In genomic region chr3:179942560-179943075, GRCh38 we compare ENCODE assay signal across 9 cellular contexts.
A peak's percentile ranks its signal among the peaks of the same experiment; 100 is the strongest.
DNase-seq lines count a peak whose midpoint lies in the region; ATAC-seq, FAIRE-seq and TF ChIP-seq lines count a peak whose summit lies in the region.
"Had no signal": no experiment of that assay in that cellular context is flagged by ENCODE, and none has a peak within 500 bp of the region (broad histone marks: within the 10 kb centered on the region; RNA-seq: fewer than 3 reads in every experiment).

No MANE protein-coding gene starts in this region.

- H4K20me1 ChIP-seq in HepG2 (ENCODE audit: insufficient read depth, low read length) = no peaks in the 10 kb centered on the region

- H3K9me3 ChIP-seq in HepG2 (ENCODE audit: low read length) = no peaks in the 10 kb centered on the region
- H3K9me3 ChIP-seq in right lobe of liver = no peaks in the 10 kb centered on the region
- H3K9me3 ChIP-seq in HUES6 (ENCODE audit: control insufficient read depth, insufficient read depth, low read depth, low read length) = no peaks in the 10 kb centered on the region
- no peaks in the 10 kb centered on the region for H3K9me3 ChIP-seq in heart right ventricle
- H3K9me3 ChIP-seq in tibial nerve = no peaks in the 10 kb centered on the region
- no peaks in the 10 kb centered on the region for H3K9me3 ChIP-seq in sigmoid colon

- POLR2A ChIA-PET in HepG2 (lab: Yijun Ruan, JAX) = no interaction called here

- TF ChIP-seq POLR2A in HepG2 (IDR thresholded peaks at IDR 0.05; ENCODE audit: insufficient read depth in 1 of 2, low read depth in 2 of 2, low read length in 2 of 2) = no peak
- no peak for TF ChIP-seq POLR2A in right lobe of liver (IDR thresholded peaks at IDR 0.05)
- no peak for TF ChIP-seq POLR2A in tibial nerve (IDR thresholded peaks at IDR 0.05)
- TF ChIP-seq POLR2A in sigmoid colon (IDR thresholded peaks at IDR 0.05) = no peak

- no peak overlapping the region for H3K9ac ChIP-seq in HepG2 (ENCODE audit: insufficient read depth, low read depth, low read length)
- H3K9ac ChIP-seq in HUES6 (ENCODE audit: low read length) = no peak overlapping the region

- H3K27me3 ChIP-seq in HepG2 (ENCODE audit: control insufficient read depth in 1 of 2, insufficient read depth in 2 of 2, low read length in 2 of 2) = no peaks in the 10 kb centered on the region
- H3K27me3 ChIP-seq in right lobe of liver = no peaks in the 10 kb centered on the region
- H3K27me3 ChIP-seq in HUES6 (ENCODE audit: control insufficient read depth, insufficient read depth, low read length) = 0 out of 2 replicates have a peak, but pooled peaks cover 3% of the 10 kb centered on the region
- H3K27me3 ChIP-seq in heart right ventricle = peaks cover 0 to 26% (median 23%) of the 10 kb centered on the region in 7 donors
- no peaks in the 10 kb centered on the region for H3K27me3 ChIP-seq in tibial nerve
- H3K27me3 ChIP-seq in sigmoid colon = peaks cover 0 to 10% (median 0%) of the 10 kb centered on the region in 3 donors

- BruUV-seq in HepG2 (replicated peaks; lab: Mats Ljungman, UMichigan) = no TSS peak

- H2AFZ ChIP-seq in HepG2 (ENCODE audit: low read length) = no peak overlapping the region

- TF ChIP-seq CTCF in HepG2 (CRISPR knock-in tag; IDR thresholded peaks at IDR 0.05) (no peak), right lobe of liver (IDR thresholded peaks at IDR 0.05) (no peak), heart right ventricle (IDR thresholded peaks at IDR 0.05) (no peak), tibial nerve (IDR thresholded peaks at IDR 0.05) (no peak), GM13976 (IDR thresholded peaks at IDR 0.05; ENCODE audit: borderline replicate concordance, control extremely low read depth, extremely low read depth, insufficient read depth, missing control alignments) (no peak), sigmoid colon (IDR thresholded peaks at IDR 0.05) (no peak)

- 40% methylated on average over 7 of the region's 11 CpGs for WGBS in HepG2 (ENCODE audit: low lambda C conversion rate)
- WGBS in right lobe of liver (ENCODE audit: insufficient coverage, low coverage, low lambda C conversion rate, missing lambda C conversion rate) = 41% methylated on average over 9 of the region's 11 CpGs
- 47 to 48% methylated on average over 11 of the region's 11 CpGs for WGBS in heart right ventricle, 2 donors
- 58 to 62% methylated on average over 11 of the region's 11 CpGs for WGBS in tibial nerve, 2 donors
- WGBS in sigmoid colon, 2 donors = 48 to 55% methylated on average over 11 of the region's 11 CpGs

- in situ Hi-C loops in HepG2 (cut with HindIII; ENCODE audit: extremely low pct_ligation_motif_present, low pct_unique_long_range_greater_than_20kb) (no loop called here), GM13976 (cut with MboI; ENCODE audit: low sequenced_read_pairs, unreplicated experiment) (no loop called here)

- H3K27ac ChIP-seq in HepG2 (ENCODE audit: extremely low read length, insufficient read depth, low read length) = no peak overlapping the region
- H3K27ac ChIP-seq in right lobe of liver = no peak overlapping the region
- H3K27ac ChIP-seq in HUES6 (ENCODE audit: low read depth, low read length) = no peak overlapping the region
- H3K27ac ChIP-seq in heart right ventricle = no peak overlapping the region
- peak overlapping the region in 3 of 4 donors; percentile 12 to 65 (median 62) for H3K27ac ChIP-seq in tibial nerve
- no peak overlapping the region for H3K27ac ChIP-seq in sigmoid colon

- no peak for FAIRE-seq in HepG2 (lab: Jason Lieb, UNC)

- CTCF ChIA-PET in HepG2 (lab: Yijun Ruan, JAX; ENCODE audit: low intra/inter-chr PET ratio, low total read pairs) = no interaction called here

- H3K4me3 ChIP-seq in HepG2 (replicated peaks in 1 of 3; ENCODE audit: insufficient read depth in 1 of 3, low read depth in 2 of 3, low read length in 3 of 3) (no peak overlapping the region; a peak in 1 of 6 replicates), right lobe of liver (no peak overlapping the region), HUES6 (ENCODE audit: low read depth, low read length) (peak overlapping the region; percentile 50), heart right ventricle (peak overlapping the region in 7 of 10 donors; percentile 19 to 35 (median 28)), tibial nerve (peak overlapping the region; percentile 4 to 37 (median 14)), sigmoid colon (peak overlapping the region in 2 of 4 donors; percentile 16 to 21)

- no peaks in the 10 kb centered on the region for H3K4me1 ChIP-seq in HepG2 (ENCODE audit: insufficient read depth, low read length)
- no peaks in the 10 kb centered on the region for H3K4me1 ChIP-seq in right lobe of liver
- H3K4me1 ChIP-seq in HUES6 (ENCODE audit: control insufficient read depth, insufficient read depth, low read length) = peaks cover 3% of the 10 kb centered on the region; the same call in 1 of the 2 replicates
- peaks cover 0 to 5% (median 0%) of the 10 kb centered on the region in 9 donors for H3K4me1 ChIP-seq in heart right ventricle
- H3K4me1 ChIP-seq in tibial nerve = peaks cover 0 to 11% (median 0%) of the 10 kb centered on the region in 4 donors
- peaks cover 0 to 7% (median 4%) of the 10 kb centered on the region in 4 donors for H3K4me1 ChIP-seq in sigmoid colon

- no peak for TF ChIP-seq RAD21 in HepG2 (CRISPR knock-in tag; IDR thresholded peaks at IDR 0.05)

- no peak for DNase-seq in HepG2 (ENCODE audit: low spot score)
- DNase-seq in right lobe of liver = no peak
- no peak for DNase-seq in heart right ventricle
- no peak for DNase-seq in tibial nerve (ENCODE audit: low spot score in 2 of 2)
- DNase-seq in GM13976 (ENCODE audit: low spot score) = no peak
- no peak for DNase-seq in hepatic stellate cell (ENCODE audit: low spot score)
- DNase-seq in sigmoid colon = no peak
- DNase-seq: NCI-H187 treated with DMSO at 0.1 percent for 48 hours had no signal

- H3K36me3 ChIP-seq in HepG2 (replicated peaks in 1 of 2; ENCODE audit: control insufficient read depth in 1 of 2, insufficient read depth in 2 of 2, low read length in 2 of 2) (no peaks in the 10 kb centered on the region), right lobe of liver (no peaks in the 10 kb centered on the region), HUES6 (ENCODE audit: control insufficient read depth, insufficient read depth, low read length) (no peaks in the 10 kb centered on the region), heart right ventricle (no peaks in the 10 kb centered on the region), tibial nerve (no peaks in the 10 kb centered on the region), sigmoid colon (no peaks in the 10 kb centered on the region)

- TF ChIP-seq EP300 in HepG2 (IDR thresholded peaks at IDR 0.05; ENCODE audit: low read depth in 2 of 2, low read length in 2 of 2) (no peak), HepG2 (CRISPR knock-in tag; IDR thresholded peaks at IDR 0.05; ENCODE audit: borderline replicate concordance) (no peak), tibial nerve (IDR thresholded peaks at IDR 0.05) (no peak), sigmoid colon (IDR thresholded peaks at IDR 0.05) (no peak)

- peak overlapping the region; percentile 61 for H3K4me2 ChIP-seq in HepG2 (ENCODE audit: low read depth, low read length)

- no peaks in the 10 kb centered on the region for H3K79me2 ChIP-seq in HepG2 (ENCODE audit: insufficient read depth, low read length)

- ATAC-seq in HepG2 (peak; percentile 44), right lobe of liver (no peak), heart right ventricle (peak in 2 of 8 donors; percentile 17 to 27)

- intact Hi-C loops in HepG2 (cut with micrococcal nuclease; ENCODE audit: unreplicated experiment) = no loop called here
- intact Hi-C loops in right lobe of liver (cut with DNase I) = no loop called here
- intact Hi-C loops in heart right ventricle (cut with DNase I) = no loop called here
- intact Hi-C loops in sigmoid colon (cut with DNase I) = no loop called here

TF ChIP-seq in HepG2, 621 proteins besides CTCF, POLR2A, EP300 and RAD21 (continues in another document):
- TF ChIP-seq RELA (CRISPR knock-in tag; IDR thresholded peaks at IDR 0.05) = no peak
- TF ChIP-seq SMC3 (IDR thresholded peaks at IDR 0.05; ENCODE audit: low read length) = no peak
- TF ChIP-seq NR2F2 (IDR thresholded peaks at IDR 0.05; ENCODE audit: borderline replicate concordance, low read depth) = no peak
- no peak for TF ChIP-seq NFATC3 (CRISPR knock-in tag; IDR thresholded peaks at IDR 0.05)
- no peak for TF ChIP-seq ZGPAT (CRISPR knock-in tag; IDR thresholded peaks at IDR 0.05)
- TF ChIP-seq ZNF512B (CRISPR knock-in tag; IDR thresholded peaks at IDR 0.05; ENCODE audit: borderline replicate concordance) = no peak
- no peak for TF ChIP-seq EEA1 (CRISPR knock-in tag; IDR thresholded peaks at IDR 0.05; ENCODE audit: borderline replicate concordance)
- TF ChIP-seq ZNF713 (CRISPR knock-in tag; IDR thresholded peaks at IDR 0.05) = no peak

Comparison
In these comparisons a context has a peak if more than half of its experiments do, and no peak if none do; other contexts are left out.
1. H3K27ac ChIP-seq: peak in tibial nerve (3 of 4); none in HepG2 (single experiment), right lobe of liver (0 of 3), HUES6 (single experiment), heart right ventricle (0 of 10) and sigmoid colon (0 of 4).
2. H3K4me3 ChIP-seq: peak in HUES6 (single experiment), heart right ventricle (7 of 10) and tibial nerve (4 of 4); none in HepG2 (0 of 3) and right lobe of liver (0 of 3).